In the genomic region with DNA sequence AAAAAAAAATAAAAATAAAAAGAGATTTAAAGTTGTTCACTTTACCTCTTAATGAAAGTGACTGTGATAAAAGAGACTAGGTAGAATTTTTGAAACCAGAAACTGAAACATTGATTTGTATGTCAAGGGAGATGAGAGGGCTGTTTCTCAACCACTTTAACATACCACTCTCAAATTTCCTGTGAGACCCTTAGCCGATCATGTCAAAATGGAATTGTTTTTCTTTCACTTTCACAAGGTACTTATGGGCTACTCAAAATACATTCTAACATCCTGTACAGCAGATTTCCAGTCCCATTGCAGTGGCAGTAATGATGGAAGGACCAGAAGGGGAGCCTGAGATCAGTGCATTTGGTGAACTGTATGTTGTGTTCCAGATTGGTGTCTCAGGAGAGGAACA, we compare ENCODE assay signal across 13 cellular contexts.
A peak's percentile ranks its signal among the peaks of the same experiment; 100 is the strongest.
DNase-seq lines count a peak whose midpoint lies in the region; ATAC-seq lines count a peak whose summit lies in the region.
"Had no signal": no experiment of that assay in that cellular context is flagged by ENCODE, and none has a peak within 500 bp of the region (broad histone marks: within the 10 kb centered on the region; RNA-seq: fewer than 3 reads in every experiment).

No MANE protein-coding gene starts in this region.

- H3K56ac ChIP-seq in mesendoderm (ENCODE audit: low read length), result no peak overlapping the region

- no peaks in the 10 kb centered on the region for H3K4me1 ChIP-seq in mesendoderm (ENCODE audit: control insufficient read depth, low read depth, low read length)
- H3K4me1 ChIP-seq: Peyer's patch, right lobe of liver had no signal

- DNase-seq in LHCN-M2 (ENCODE audit: low read depth) (peak; percentile 21), activated T-cell treated with anti-CD3 and anti-CD28 coated beads for 4 hours (no peak), nucleus accumbens (lab: John Stamatoyannopoulos, UW) (no peak), mesendoderm (no peak)
- DNase-seq in activated CD4-positive, alpha-beta T cell treated with anti-CD3 and anti-CD28 coated beads, Interleukin-2, amount 50 U/mL, for 48 hours, result no peak
- DNase-seq: activated T-cell treated with anti-CD3 and anti-CD28 coated beads, Interleukin-2, amount 50 U/mL, for 24 hours; NCI-H1436; Peyer's patch; right lobe of liver had no signal

- H2AK5ac ChIP-seq in mesendoderm (ENCODE audit: low read length), result no peak overlapping the region

- no peaks in the 10 kb centered on the region for H3K79me2 ChIP-seq in mesendoderm (ENCODE audit: control insufficient read depth, insufficient read depth, low read length)

- H2BK120ac ChIP-seq in mesendoderm (ENCODE audit: low read depth, low read length), result no peak overlapping the region

- H2BK5ac ChIP-seq in mesendoderm (ENCODE audit: low read length), result no peak overlapping the region

- no peak overlapping the region for H4K5ac ChIP-seq in mesendoderm (ENCODE audit: low read length)

- ATAC-seq in GM18508 (IDR thresholded peaks at IDR 0.05; ENCODE audit: insufficient read depth, unreplicated experiment) (peak; percentile 97), GM19468 (IDR thresholded peaks at IDR 0.05; ENCODE audit: extremely low read depth, unreplicated experiment) (peak; percentile 94), HG02938 (IDR thresholded peaks at IDR 0.05; ENCODE audit: unreplicated experiment) (peak; percentile 92)
- ATAC-seq: right lobe of liver had no signal

- WGBS in mesendoderm (ENCODE audit: extremely low coverage, insufficient coverage, low lambda C conversion rate), result no CpG with 5 or more reads among the region's 1 CpG

- no peak overlapping the region for H4K8ac ChIP-seq in mesendoderm (ENCODE audit: low read depth, low read length)

- H3K36me3 ChIP-seq in mesendoderm (ENCODE audit: control insufficient read depth, insufficient read depth, low read length), result no peaks in the 10 kb centered on the region
- H3K36me3 ChIP-seq: Peyer's patch, right lobe of liver had no signal

- H3K4ac ChIP-seq in mesendoderm (ENCODE audit: low read depth, low read length), result no peak overlapping the region

- H3K9ac ChIP-seq in mesendoderm (ENCODE audit: low read length), result no peak overlapping the region

- H3K27me3 ChIP-seq in mesendoderm (ENCODE audit: insufficient read depth, low read length, poor library complexity), result no peaks in the 10 kb centered on the region
- H3K27me3 ChIP-seq: Peyer's patch, right lobe of liver had no signal

- H3K4me3 ChIP-seq in mesendoderm (ENCODE audit: low read length), result no peak overlapping the region
- H3K4me3 ChIP-seq: Peyer's patch, right lobe of liver had no signal

- no peak overlapping the region for H3K27ac ChIP-seq in mesendoderm (ENCODE audit: low read depth, low read length)
- H3K27ac ChIP-seq: epithelial cell of prostate, Peyer's patch, right lobe of liver had no signal

- H3K23ac ChIP-seq in mesendoderm (ENCODE audit: low read length), result no peak overlapping the region

- H2BK15ac ChIP-seq in mesendoderm (replicated peaks; ENCODE audit: low read depth), result no peak overlapping the region

- no peaks in the 10 kb centered on the region for H3K79me1 ChIP-seq in mesendoderm (ENCODE audit: low read length)

- H3K4me2 ChIP-seq in mesendoderm (ENCODE audit: low read length), result no peak overlapping the region

- H3K18ac ChIP-seq in mesendoderm (ENCODE audit: low read length), result no peak overlapping the region
